Comparison of ENCODE assay signal across 21 cellular contexts in the genomic region with DNA sequence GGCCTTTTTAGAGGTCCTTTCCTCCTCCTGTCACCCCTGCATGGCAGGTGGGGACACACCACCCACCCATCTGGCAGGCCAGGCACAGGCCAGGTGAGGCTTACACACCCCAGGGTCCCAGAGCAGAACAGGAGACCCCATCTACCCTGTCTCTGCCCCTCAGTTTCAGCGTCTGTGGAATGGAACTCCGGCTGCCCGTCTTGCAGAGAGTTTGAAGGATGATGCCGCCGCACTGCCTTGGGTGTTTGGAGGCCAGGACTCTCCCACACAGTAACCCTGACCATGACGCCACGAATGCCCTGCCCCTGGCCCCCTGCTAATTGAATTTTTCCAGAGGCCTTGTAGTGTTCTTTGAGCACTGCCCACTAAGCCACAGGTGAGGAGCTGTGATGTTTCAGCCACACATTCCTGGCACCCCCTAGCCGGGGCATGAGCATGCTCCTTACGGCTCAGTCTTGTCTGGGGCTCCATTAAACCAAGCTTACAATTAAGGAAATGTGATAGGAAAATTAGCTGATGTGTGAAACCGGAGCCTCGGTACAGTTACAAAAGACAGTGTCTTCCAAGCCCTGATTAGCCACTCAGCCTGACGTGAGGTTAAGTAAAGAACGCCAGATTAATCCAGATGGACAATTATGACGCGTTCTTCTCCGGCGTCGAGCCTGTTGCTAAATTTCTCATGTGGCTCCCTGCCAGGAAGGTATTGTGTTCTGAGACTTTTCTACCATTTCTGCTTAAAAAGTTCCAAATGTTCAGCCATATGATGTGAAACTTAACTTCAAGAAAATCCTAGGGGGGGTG. TPM values are rescaled to one million over a fixed set of nuclear protein-coding genes. Genes with fewer than 3 reads are reported as not detected.
DNase-seq lines count a peak whose midpoint lies in the region; ATAC-seq and TF ChIP-seq lines count a peak whose summit lies in the region.
"Had no signal": no experiment of that assay in that cellular context is flagged by ENCODE, and none has a peak within 500 bp of the region (broad histone marks: within the 10 kb centered on the region; RNA-seq: fewer than 3 reads in every experiment).

No MANE protein-coding gene starts in this region.

- no peak for ATAC-seq in HG02981 (IDR thresholded peaks at IDR 0.05; ENCODE audit: unreplicated experiment)
- no peak for ATAC-seq in activated T-cell treated with anti-CD3 and anti-CD28 coated beads, Interleukin-2, amount 50 U/mL, for 4 hours

- H3K4ac ChIP-seq in trophoblast cell (ENCODE audit: low read depth, low read length), result no peak overlapping the region

- no peak overlapping the region for H3K18ac ChIP-seq in trophoblast cell (ENCODE audit: low read length)

- no peak overlapping the region for H3K4me3 Mint-ChIP-seq in osteocyte (ENCODE audit: unreplicated experiment)
- H3K4me3 Mint-ChIP-seq in activated T-cell treated with anti-CD3 and anti-CD28 coated beads, Interleukin-2, amount 50 U/mL, for 4 hours, result no peak overlapping the region
- H3K4me3 Mint-ChIP-seq: activated B cell treated with CpG ODN at 0.5 μM for 24 hours; dendritic cell treated with granulocyte-macrophage colony-stimulating factor and Interleukin-4, amounts not matched to agents 40 ng/mL and 50 ng/mL, for 4 days; T-helper 1 cell treated with Interleukin-12 subunit alpha and Interleukin-12 subunit beta and Interleukin-4 antibody, amounts not matched to agents 30 μg/mL and 1 μg/mL, for 36 hours had no signal

- H3K79me1 ChIP-seq in trophoblast cell (ENCODE audit: low read length), result peaks cover 5% of the 10 kb centered on the region

- no peaks in the 10 kb centered on the region for H3K36me3 ChIP-seq in trophoblast cell (ENCODE audit: control insufficient read depth in 1 of 2, insufficient read depth in 2 of 2, low read length in 2 of 2)
- H3K36me3 ChIP-seq: ascending aorta, HAP-1 had no signal

- no peak overlapping the region for H2BK5ac ChIP-seq in trophoblast cell (ENCODE audit: low read depth, low read length, poor library complexity)

- H3K27me3 ChIP-seq in trophoblast cell (ENCODE audit: insufficient read depth, low read length), result no peaks in the 10 kb centered on the region
- H3K27me3 ChIP-seq: ascending aorta had no signal

- H3K27me3 Mint-ChIP-seq in osteocyte (ENCODE audit: unreplicated experiment), result peaks cover 4% of the 10 kb centered on the region
- peaks cover 2% of the 10 kb centered on the region for H3K27me3 Mint-ChIP-seq in activated T-cell treated with anti-CD3 and anti-CD28 coated beads, Interleukin-2, amount 50 U/mL, for 4 hours (ENCODE audit: low read depth)
- H3K27me3 Mint-ChIP-seq: activated B cell treated with CpG ODN at 0.5 μM for 24 hours had no signal

- no peak overlapping the region for H3K4me2 ChIP-seq in trophoblast cell (ENCODE audit: low read length)

- H3K9me3 ChIP-seq in trophoblast cell (ENCODE audit: insufficient read depth, low read depth, low read length), result peaks cover 3% of the 10 kb centered on the region
- H3K9me3 ChIP-seq: HAP-1 had no signal

- H3K14ac ChIP-seq in trophoblast cell (ENCODE audit: low read length), result no peak overlapping the region

- H2AK5ac ChIP-seq in trophoblast cell (ENCODE audit: low read length), result no peak overlapping the region

- no peak overlapping the region for H4K12ac ChIP-seq in trophoblast cell (ENCODE audit: low read depth, low read length)

- no peak overlapping the region for H2BK120ac ChIP-seq in trophoblast cell (ENCODE audit: insufficient read depth, low read length, poor library complexity)

- peaks cover 8 to 10% of the 10 kb centered on the region in 2 experiments for H3K4me1 ChIP-seq in trophoblast cell (ENCODE audit: control insufficient read depth in 1 of 2, insufficient read depth in 2 of 2, low read length in 2 of 2)
- H3K4me1 ChIP-seq: ascending aorta, HAP-1 had no signal

- no peak overlapping the region for H3K9ac ChIP-seq in trophoblast cell (ENCODE audit: low read length)

- no peak overlapping the region for H2AFZ ChIP-seq in trophoblast cell (ENCODE audit: insufficient read depth, low read length, poor library complexity)

- no peak overlapping the region for H2BK12ac ChIP-seq in trophoblast cell (ENCODE audit: low read length)

- no peak for TF ChIP-seq CTCF in HFF-Myc (IDR thresholded peaks at IDR 0.05; ENCODE audit: low read depth, low read length, missing control alignments)
- TF ChIP-seq CTCF in coronary artery (IDR thresholded peaks at IDR 0.05), result no peak
- TF ChIP-seq CTCF in osteocyte (IDR thresholded peaks at IDR 0.05), result no peak

- H3K79me2 ChIP-seq in trophoblast cell (ENCODE audit: control insufficient read depth, insufficient read depth, low read length, poor library complexity), result no peaks in the 10 kb centered on the region

- no peak overlapping the region for H3K27ac Mint-ChIP-seq in osteocyte (ENCODE audit: unreplicated experiment)
- H3K27ac Mint-ChIP-seq: activated B cell treated with CpG ODN at 0.5 μM for 24 hours; dendritic cell treated with granulocyte-macrophage colony-stimulating factor and Interleukin-4, amounts not matched to agents 40 ng/mL and 50 ng/mL, for 4 days; T-helper 1 cell treated with Interleukin-12 subunit alpha and Interleukin-12 subunit beta and Interleukin-4 antibody, amounts not matched to agents 30 μg/mL and 1 μg/mL, for 36 hours had no signal

- no CpG with 5 or more reads among the region's 18 CpGs for WGBS in trophoblast cell (ENCODE audit: extremely low coverage, insufficient coverage, insufficient read length)

- no peaks in the 10 kb centered on the region for H3K36me3 Mint-ChIP-seq in osteocyte (ENCODE audit: unreplicated experiment)
- H3K36me3 Mint-ChIP-seq in activated T-cell treated with anti-CD3 and anti-CD28 coated beads, Interleukin-2, amount 50 U/mL, for 4 hours (ENCODE audit: insufficient read depth), result no peaks in the 10 kb centered on the region

- H3K9me3 Mint-ChIP-seq in osteocyte (ENCODE audit: unreplicated experiment), result no peaks in the 10 kb centered on the region
- no peaks in the 10 kb centered on the region for H3K9me3 Mint-ChIP-seq in activated T-cell treated with anti-CD3 and anti-CD28 coated beads, Interleukin-2, amount 50 U/mL, for 4 hours
- H3K9me3 Mint-ChIP-seq: T-helper 1 cell treated with Interleukin-12 subunit alpha and Interleukin-12 subunit beta and Interleukin-4 antibody, amounts not matched to agents 30 μg/mL and 1 μg/mL, for 36 hours had no signal

- no peak overlapping the region for H3K23ac ChIP-seq in trophoblast cell (ENCODE audit: low read length)

- peak; percentile 4 for DNase-seq in COR-L47 (lab: John Stamatoyannopoulos, UW)
- DNase-seq in HFF-Myc (ENCODE audit: extremely low read depth, low read depth), result peak; percentile 3
- peak; percentile 60 for DNase-seq in coronary artery (ENCODE audit: low spot score)
- peak; percentile 83 for DNase-seq in osteocyte (ENCODE audit: extremely low spot score, unreplicated experiment)
- no peak for DNase-seq in trophoblast cell
- no peak for DNase-seq in activated T-cell treated with anti-CD3 and anti-CD28 coated beads, Interleukin-2, amount 50 U/mL, for 4 hours
- DNase-seq in SW480 (ENCODE audit: low spot score), result no peak
- DNase-seq: DMS153; erythroblast; kidney glomerular epithelial cell; NCI-H2107; SHP77 treated with DMSO at 0.1 percent for 48 hours; stimulated activated CD4-positive, alpha-beta T cell treated with anti-CD3 and anti-CD28 coated beads, Interleukin-4, amount 100 ng/mL, for 1 hour had no signal

- H3K4me1 Mint-ChIP-seq in osteocyte (ENCODE audit: unreplicated experiment), result no peaks in the 10 kb centered on the region
- H3K4me1 Mint-ChIP-seq in activated T-cell treated with anti-CD3 and anti-CD28 coated beads, Interleukin-2, amount 50 U/mL, for 4 hours (ENCODE audit: low read depth), result no peaks in the 10 kb centered on the region
- H3K4me1 Mint-ChIP-seq: activated B cell treated with CpG ODN at 0.5 μM for 24 hours had no signal

- H3K4me3 ChIP-seq in HFF-Myc (replicated peaks; ENCODE audit: low read depth, low read length) (no peak overlapping the region), coronary artery (no peak overlapping the region), trophoblast cell (ENCODE audit: low read depth, low read length) (no peak overlapping the region)
- H3K4me3 ChIP-seq: ascending aorta, HAP-1 had no signal

- no peak overlapping the region for H4K8ac ChIP-seq in trophoblast cell (ENCODE audit: low read depth, low read length)

- no peak overlapping the region for H4K91ac ChIP-seq in trophoblast cell (ENCODE audit: low read depth, low read length)

- H3K27ac ChIP-seq in coronary artery (no peak overlapping the region), trophoblast cell (ENCODE audit: low read depth, low read length) (no peak overlapping the region)
- H3K27ac ChIP-seq: ascending aorta had no signal

RNA-seq across cellular contexts. Expression of gene HMX1, which starts 39.3 kb away (rescaled TPM):
- total RNA-seq in osteocyte, result 3.2 and 3.5 TPM in 2 replicates
- 0.72 and 0.77 TPM in 2 replicates for polyA plus RNA-seq in trophoblast cell (2013)
- not detected for total RNA-seq in activated T-cell treated with anti-CD3 and anti-CD28 coated beads, Interleukin-2, amount 50 U/mL, for 4 hours
- total RNA-seq: activated B cell treated with CpG ODN at 0.5 μM for 24 hours, ascending aorta, mononuclear cell had no signal
- polyA plus RNA-seq: BJ had no signal

Comparison
In these comparisons a context has a peak if more than half of its experiments do, and no peak if none do; other contexts are left out.
1. DNase-seq: peak in COR-L47 (single experiment), HFF-Myc (single experiment), coronary artery (single experiment) and osteocyte (single experiment); none in trophoblast cell (0 of 2), activated T-cell treated with anti-CD3 and anti-CD28 coated beads, Interleukin-2, amount 50 U/mL, for 4 hours (single experiment) and SW480 (single experiment).